In the genomic region with DNA sequence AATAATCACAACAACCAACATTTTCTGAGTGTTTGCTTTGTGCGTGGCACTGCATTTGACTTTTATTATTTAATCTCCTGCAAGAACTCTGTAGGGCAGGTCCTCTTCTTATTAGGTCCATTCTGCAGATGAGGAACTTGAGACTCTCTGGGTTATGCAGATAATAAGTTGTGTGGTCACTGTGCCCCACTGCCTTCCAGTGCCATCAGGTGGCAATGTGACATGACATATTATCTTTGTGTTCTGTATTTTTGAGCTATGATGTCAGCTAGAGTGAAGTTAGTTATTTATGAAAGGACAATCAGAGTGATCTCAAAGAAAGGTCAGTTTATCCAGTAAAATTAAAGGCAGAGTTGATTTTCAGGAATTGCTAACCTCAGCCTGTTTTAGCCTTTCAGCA, we compare ENCODE assay signal across 19 cellular contexts.
"Had no signal": no experiment of that assay in that cellular context is flagged by ENCODE, and none has a peak within 500 bp of the region (broad histone marks: within the 10 kb centered on the region; RNA-seq: fewer than 3 reads in every experiment).

No MANE protein-coding gene starts in this region.

- H3K27ac Mint-ChIP-seq: activated T-cell treated with anti-CD3 and anti-CD28 coated beads, Interleukin-2, amount 50 U/mL, for 72 hours; progenitor cell of endocrine pancreas; type B pancreatic cell had no signal

- ATAC-seq: activated T-cell treated with anti-CD3 and anti-CD28 coated beads, Interleukin-2, amount 50 U/mL, for 72 hours; left lobe of liver had no signal

- H3K27me3 ChIP-seq: brain microvascular endothelial cell, stomach had no signal

- H3K9me3 ChIP-seq: stomach had no signal

- H3K4me1 Mint-ChIP-seq: central memory CD8-positive, alpha-beta T cell had no signal

- H3K4me1 ChIP-seq: stomach had no signal

- H3K27ac ChIP-seq: brain microvascular endothelial cell, coronary artery, stomach had no signal

- DNase-seq: activated CD4-positive, alpha-beta T cell treated with anti-CD3 and anti-CD28 coated beads, Interleukin-2, amount 50 U/mL, for 1 hour; activated CD4-positive, CD25-positive, alpha-beta regulatory T cell treated with anti-CD3 and anti-CD28 coated beads, Interleukin-2, amount 50 U/mL, for 72 hours; activated CD8-positive, alpha-beta memory T cell treated with anti-CD3 and anti-CD28 coated beads for 24 hours; activated CD8-positive, alpha-beta memory T cell treated with anti-CD3 and anti-CD28 coated beads, Interleukin-2, amount 50 U/mL, for 48 hours; activated effector memory CD4-positive, alpha-beta T cell treated with anti-CD3 and anti-CD28 coated beads, Interleukin-2, amount 50 U/mL, for 16 hours; activated naive CD4-positive, alpha-beta T cell treated with anti-CD3 and anti-CD28 coated beads, Interleukin-2, amount 50 U/mL, for 16 hours; activated T-cell treated with anti-CD3 and anti-CD28 coated beads, Interleukin-2, amount 50 U/mL, for 72 hours; aorta; brain microvascular endothelial cell; head of caudate nucleus; kidney; occipital lobe; stimulated activated CD4-positive, alpha-beta T cell treated with anti-CD3 and anti-CD28 coated beads, Interleukin-2, amount 100 ng/mL, for 24 hours; stomach had no signal

- H3K4me3 Mint-ChIP-seq: activated T-cell treated with anti-CD3 and anti-CD28 coated beads, Interleukin-2, amount 50 U/mL, for 72 hours; central memory CD8-positive, alpha-beta T cell; type B pancreatic cell had no signal

- H3K36me3 Mint-ChIP-seq: type B pancreatic cell had no signal

- H3K4me3 ChIP-seq: coronary artery, stomach had no signal

- H3K27me3 Mint-ChIP-seq: central memory CD8-positive, alpha-beta T cell; type B pancreatic cell had no signal

- H3K36me3 ChIP-seq: brain microvascular endothelial cell, stomach had no signal
